1 cellular context compared by ENCODE assay signal in the genomic region with DNA sequence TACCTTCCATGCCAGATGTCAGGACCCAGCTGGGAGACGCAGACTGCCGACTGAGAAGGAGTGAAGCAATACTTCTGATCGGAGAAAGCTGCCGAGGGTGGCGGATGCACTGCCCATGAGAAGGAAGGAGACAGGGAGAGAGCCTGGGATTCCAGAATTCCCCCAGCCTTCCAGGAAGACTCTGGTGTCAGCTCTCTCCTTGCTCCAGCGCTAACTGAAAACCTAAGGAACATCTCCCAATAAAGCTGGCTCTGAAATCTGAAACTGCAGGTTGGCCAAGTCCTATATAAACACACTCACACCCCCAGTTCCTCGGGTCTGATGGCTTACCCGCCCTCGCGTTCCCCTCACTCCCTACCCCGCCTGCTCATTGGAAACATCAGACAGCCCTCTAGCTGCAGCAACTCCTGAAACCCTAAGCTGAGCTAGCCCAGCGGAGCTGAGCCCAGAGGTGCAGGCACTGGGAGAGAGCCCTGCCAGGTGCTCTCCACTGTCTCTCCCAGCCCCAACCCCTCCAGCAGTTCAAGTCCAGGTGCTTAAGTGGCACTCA.
TF ChIP-seq lines count a peak whose summit lies in the region.

No MANE protein-coding gene starts in this region.

TF ChIP-seq in H1, 55 proteins besides CTCF, POLR2A, EP300 and RAD21:
- TF ChIP-seq NANOG (IDR thresholded peaks at IDR 0.05; ENCODE audit: insufficient read depth, low read depth, low read length, poor library complexity, severe bottlenecking) = no peak
- TF ChIP-seq BACH1 (IDR thresholded peaks at IDR 0.05; ENCODE audit: low read length) = no peak
- TF ChIP-seq EZH2 (IDR thresholded peaks at IDR 0.05; ENCODE audit: low read depth, low read length, severe bottlenecking) = no peak
- no peak for TF ChIP-seq JUN (IDR thresholded peaks at IDR 0.05; ENCODE audit: low read depth, low read length)
- TF ChIP-seq TBP (IDR thresholded peaks at IDR 0.05; ENCODE audit: low read depth, low read length) = 0 out of 2 replicates have a peak, but pooled peaks have one; percentile 49
- no peak for TF ChIP-seq RNF2 (IDR thresholded peaks at IDR 0.05; ENCODE audit: borderline replicate concordance, low read depth, low read length, missing control alignments, poor library complexity, severe bottlenecking)
- TF ChIP-seq TAF1 (IDR thresholded peaks at IDR 0.05; ENCODE audit: low read depth, low read length) = 0 out of 2 replicates have a peak, but pooled peaks have one; percentile 39
- TF ChIP-seq, protein P1, sequence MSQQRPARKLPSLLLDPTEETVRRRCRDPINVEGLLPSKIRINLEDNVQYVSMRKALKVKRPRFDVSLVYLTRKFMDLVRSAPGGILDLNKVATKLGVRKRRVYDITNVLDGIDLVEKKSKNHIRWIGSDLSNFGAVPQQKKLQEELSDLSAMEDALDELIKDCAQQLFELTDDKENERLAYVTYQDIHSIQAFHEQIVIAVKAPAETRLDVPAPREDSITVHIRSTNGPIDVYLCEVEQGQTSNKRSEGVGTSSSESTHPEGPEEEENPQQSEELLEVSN (IDR thresholded peaks at IDR 0.05) = no peak
- TF ChIP-seq CEBPB (IDR thresholded peaks at IDR 0.05; ENCODE audit: low read depth, low read length) = peak; percentile 92
- TF ChIP-seq SIN3A (conservative IDR thresholded peaks at IDR 0.05 in 1 of 2, IDR thresholded peaks at IDR 0.05 in 1 of 2; ENCODE audit: low read depth in 1 of 2, low read length in 2 of 2) = peak in 1 of 2 experiments; percentile 47; a peak in 1 of 4 replicates
- peak; percentile 84 for TF ChIP-seq ASH2L (IDR thresholded peaks at IDR 0.05; ENCODE audit: low read length)
